In the genomic region with DNA sequence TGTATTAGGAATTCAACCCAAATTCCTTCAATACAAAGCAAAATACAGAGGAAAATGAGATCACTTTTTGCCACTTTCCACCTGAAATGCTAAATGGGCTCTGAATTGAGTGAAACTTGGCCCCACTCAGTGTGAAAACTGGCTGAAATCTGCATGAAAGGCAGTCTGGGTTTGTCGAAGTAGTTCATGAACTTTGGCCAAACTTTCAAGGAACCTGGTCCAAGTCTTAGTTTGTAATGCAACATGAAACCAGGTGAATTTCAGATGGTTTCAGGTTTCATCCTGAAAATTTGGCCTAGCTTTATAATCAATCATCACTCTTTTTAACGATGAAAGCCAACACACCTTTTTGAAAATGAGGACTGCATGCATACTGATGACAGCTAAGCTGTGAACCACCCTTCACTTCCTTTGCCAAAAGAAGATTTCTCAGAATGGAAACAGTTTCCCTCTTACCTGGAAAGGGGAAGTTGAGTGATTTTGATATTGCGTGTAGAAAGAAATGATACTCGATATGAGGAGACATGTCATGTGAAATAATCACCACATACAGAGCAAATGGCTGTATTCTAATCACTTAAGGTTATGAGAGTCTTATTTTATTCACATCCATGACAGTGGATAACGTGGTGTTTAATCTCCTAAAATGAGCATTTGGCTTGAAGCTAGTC, we compare ENCODE assay signal across 15 cellular contexts.
DNase-seq lines count a peak whose midpoint lies in the region; ATAC-seq, FAIRE-seq and TF ChIP-seq lines count a peak whose summit lies in the region.
"Had no signal": no experiment of that assay in that cellular context is flagged by ENCODE, and none has a peak within 500 bp of the region (broad histone marks: within the 10 kb centered on the region; RNA-seq: fewer than 3 reads in every experiment).

No MANE protein-coding gene starts in this region.

- no peak for DNase-seq in activated CD4-positive, alpha-beta T cell treated with anti-CD3 and anti-CD28 coated beads for 36 hours
- no peak for DNase-seq in activated CD4-positive, alpha-beta T cell treated with anti-CD3 and anti-CD28 coated beads, Interleukin-2, amount 50 U/mL, for 1 hour
- peak; percentile 95 for DNase-seq in OCI-M1 (lab: John Stamatoyannopoulos, UW)
- DNase-seq in H1 (ENCODE audit: low read depth in 1 of 2, low spot score in 2 of 2) = no peak
- no peak for DNase-seq in D721Med (ENCODE audit: insufficient read length, low spot score)
- no peak for DNase-seq in ureter (ENCODE audit: low spot score)
- DNase-seq in COLO829 (ENCODE audit: low spot score) = no peak
- DNase-seq: COR-L47; effector memory CD4-positive, alpha-beta T cell; foreskin keratinocyte; mesenchymal stem cell; NCI-H524; tibial artery had no signal

- no peak for TF ChIP-seq EP300 in H1 (IDR thresholded peaks at IDR 0.05; ENCODE audit: borderline replicate concordance in 1 of 2, low read depth in 2 of 2, low read length in 2 of 2)

- H3K27me3 ChIP-seq in H1 (replicated peaks in 1 of 4; ENCODE audit: control insufficient read depth in 3 of 4, extremely low read depth in 1 of 4, insufficient read depth in 3 of 4, low read length in 3 of 4) = no peaks in the 10 kb centered on the region
- H3K27me3 ChIP-seq: foreskin keratinocyte, tibial artery had no signal

- no peak overlapping the region for H2BK120ac ChIP-seq in H1 (replicated peaks; ENCODE audit: low read depth, low read length)

- ATAC-seq in activated CD4-positive, alpha-beta T cell treated with anti-CD3 and anti-CD28 coated beads for 36 hours = peak; percentile 94
- peak; percentile 77 for ATAC-seq in GM21447 (IDR thresholded peaks at IDR 0.05; ENCODE audit: unreplicated experiment)
- ATAC-seq: foreskin keratinocyte had no signal

- no peak overlapping the region for H4K91ac ChIP-seq in H1 (replicated peaks; ENCODE audit: insufficient read length, low read length)

- CTCF ChIA-PET in activated CD4-positive, alpha-beta T cell treated with anti-CD3 and anti-CD28 coated beads for 36 hours (lab: Charles Lee) = no interaction called here
- CTCF ChIA-PET in H1 (lab: Charles Lee; ENCODE audit: partially characterized antibody) = interaction anchor here (1.1 kb wide), 1 partner anchor 16 kb away, joined by 3 read pairs; no protein-coding TSS in a partner anchor

- intact Hi-C loops in activated CD4-positive, alpha-beta T cell treated with anti-CD3 and anti-CD28 coated beads for 36 hours (cut with DNase I, micrococcal nuclease) = no loop called here

- H2BK12ac ChIP-seq in H1 (ENCODE audit: low read depth, low read length) = no peak overlapping the region

- WGBS in H1 (ENCODE audit: extremely low coverage in 1 of 2, insufficient coverage in 1 of 2, insufficient read length in 1 of 2, insufficient replicate concordance in 2 of 2, low coverage in 1 of 2, low lambda C conversion rate in 2 of 2, missing lambda C conversion rate in 1 of 2), 2 experiments = 91% methylated on average over 5 of the region's 5 CpGs; no CpG with 5 or more reads in 1 of the 2 experiments

- H3K4ac ChIP-seq in H1 (replicated peaks; ENCODE audit: insufficient read length, low read depth, low read length) = no peak overlapping the region

- H3K4me3 ChIP-seq in H1 (ENCODE audit: extremely low read depth in 1 of 4, insufficient read depth in 2 of 4, low read depth in 3 of 4, low read length in 4 of 4) = no peak overlapping the region
- H3K4me3 ChIP-seq: HAP-1, tibial artery had no signal

- H2BK5ac ChIP-seq in H1 (ENCODE audit: low read depth, low read length) = no peak overlapping the region

- no peak for TF ChIP-seq POLR2A in H1 (IDR thresholded peaks at IDR 0.05; ENCODE audit: control extremely low read depth in 1 of 2, low read depth in 2 of 2, low read length in 2 of 2)

- H3K23ac ChIP-seq in H1 (ENCODE audit: insufficient read length) = no peak overlapping the region

- H3K27ac ChIP-seq in H1 (ENCODE audit: low read depth, low read length) = no peak overlapping the region
- H3K27ac ChIP-seq: foreskin keratinocyte, tibial artery had no signal

- TF ChIP-seq RAD21 in H1 (IDR thresholded peaks at IDR 0.05 in 1 of 2, conservative IDR thresholded peaks at IDR 0.05 in 1 of 2; ENCODE audit: low read depth in 2 of 2, low read length in 2 of 2) = no peak

- no peak for FAIRE-seq in H1 (lab: Jason Lieb, UNC)
- FAIRE-seq in D721Med (lab: Jason Lieb, UNC) = no peak

- no peak overlapping the region for H3K56ac ChIP-seq in H1 (replicated peaks; ENCODE audit: insufficient read length, low read depth, low read length)

- H3K79me1 ChIP-seq in H1 (ENCODE audit: low read depth, low read length) = no peaks in the 10 kb centered on the region

- peak overlapping the region; percentile 59; the same call in 1 of the 2 replicates for H2AFZ ChIP-seq in H1 (ENCODE audit: low read length)

- H3K18ac ChIP-seq in H1 (ENCODE audit: extremely low read depth, low read length) = no peak overlapping the region

- H4K5ac ChIP-seq in H1 (ENCODE audit: insufficient read length, low read depth, low read length) = no peak overlapping the region

- no peak overlapping the region for H2AK5ac ChIP-seq in H1 (ENCODE audit: low read depth, low read length)

- H3K9ac ChIP-seq in H1 (replicated peaks in 1 of 4; ENCODE audit: extremely low read depth in 1 of 4, low read depth in 3 of 4, low read length in 3 of 4) = no peak overlapping the region

- H3K9me3 ChIP-seq in H1 (ENCODE audit: insufficient read depth in 2 of 2, low read depth in 1 of 2, low read length in 1 of 2) = no peaks in the 10 kb centered on the region
- H3K9me3 ChIP-seq: HAP-1, tibial artery had no signal

- POLR2A ChIA-PET in activated CD4-positive, alpha-beta T cell treated with anti-CD3 and anti-CD28 coated beads for 36 hours (lab: Charles Lee) = no interaction called here
- POLR2A ChIA-PET in H1 (lab: Charles Lee; ENCODE audit: partially characterized antibody) = no interaction called here

- H3K14ac ChIP-seq in H1 (ENCODE audit: insufficient read length) = no peak overlapping the region

- H3K4me2 ChIP-seq in H1 (ENCODE audit: insufficient read depth in 1 of 2, low read depth in 2 of 2, low read length in 2 of 2) = no peak overlapping the region

- H3K79me2 ChIP-seq in H1 (ENCODE audit: control insufficient read depth in 1 of 2, insufficient read depth in 2 of 2, low read length in 2 of 2) = no peaks in the 10 kb centered on the region

- no peak overlapping the region for H2BK20ac ChIP-seq in H1 (ENCODE audit: low read length)

- H3K4me1 ChIP-seq in H1 (replicated peaks in 1 of 4; ENCODE audit: control insufficient read depth in 3 of 4, insufficient read depth in 4 of 4, low read length in 3 of 4) = no peaks in the 10 kb centered on the region
- H3K4me1 ChIP-seq: foreskin keratinocyte, HAP-1, tibial artery had no signal

- H4K8ac ChIP-seq in H1 (ENCODE audit: extremely low read depth, insufficient read depth, low read length) = no peak overlapping the region

- peak overlapping the region; percentile 86 for H3K27ac Mint-ChIP-seq in activated CD4-positive, alpha-beta T cell treated with anti-CD3 and anti-CD28 coated beads for 36 hours

- H3K4me3 Mint-ChIP-seq in activated CD4-positive, alpha-beta T cell treated with anti-CD3 and anti-CD28 coated beads for 36 hours = no peak overlapping the region

- H3K36me3 ChIP-seq in H1 (ENCODE audit: control insufficient read depth in 2 of 4, insufficient read depth in 4 of 4, low read length in 3 of 4) = no peaks in the 10 kb centered on the region
- H3K36me3 ChIP-seq: HAP-1, tibial artery had no signal

- peaks cover 20% of the 10 kb centered on the region for H3K4me1 Mint-ChIP-seq in activated CD4-positive, alpha-beta T cell treated with anti-CD3 and anti-CD28 coated beads for 36 hours

- no peaks in the 10 kb centered on the region; the same call in 1 of the 2 replicates for H3K23me2 ChIP-seq in H1 (ENCODE audit: low read depth, low read length)

- H3K27me3 Mint-ChIP-seq in activated CD4-positive, alpha-beta T cell treated with anti-CD3 and anti-CD28 coated beads for 36 hours = no peaks in the 10 kb centered on the region

- no peaks in the 10 kb centered on the region for H4K20me1 ChIP-seq in H1 (replicated peaks in 1 of 2; ENCODE audit: control insufficient read depth in 1 of 2, insufficient read depth in 2 of 2, low read length in 2 of 2)

- H3K36me3 Mint-ChIP-seq in activated CD4-positive, alpha-beta T cell treated with anti-CD3 and anti-CD28 coated beads for 36 hours (ENCODE audit: low read depth) = no peaks in the 10 kb centered on the region

- no peak overlapping the region for H2BK15ac ChIP-seq in H1 (ENCODE audit: low read length)

- H3K9me3 Mint-ChIP-seq in activated CD4-positive, alpha-beta T cell treated with anti-CD3 and anti-CD28 coated beads for 36 hours (ENCODE audit: low read depth) = peaks cover 2% of the 10 kb centered on the region

- TF ChIP-seq CTCF in H1 (IDR thresholded peaks at IDR 0.05; ENCODE audit: control extremely low read depth in 1 of 3, insufficient read depth in 1 of 3, low read depth in 1 of 3, low read length in 3 of 3) (no peak), D721Med (IDR thresholded peaks at IDR 0.05; ENCODE audit: insufficient read depth, missing control alignments) (no peak)

TF ChIP-seq in H1, 55 proteins besides CTCF, POLR2A, EP300 and RAD21 (continues in another document):
- TF ChIP-seq RNF2 (IDR thresholded peaks at IDR 0.05; ENCODE audit: borderline replicate concordance, low read depth, low read length, missing control alignments, poor library complexity, severe bottlenecking) = no peak
- TF ChIP-seq CEBPB (IDR thresholded peaks at IDR 0.05; ENCODE audit: low read depth, low read length) = no peak
- no peak for TF ChIP-seq RBBP5 (IDR thresholded peaks at IDR 0.05; ENCODE audit: borderline replicate concordance, low read depth, low read length)
- no peak for TF ChIP-seq KDM4A (IDR thresholded peaks at IDR 0.05; ENCODE audit: low read depth, low read length, severe bottlenecking)
- no peak for TF ChIP-seq ATF3 (IDR thresholded peaks at IDR 0.05; ENCODE audit: insufficient read depth, low read depth, low read length)
- no peak for TF ChIP-seq JUND (IDR thresholded peaks at IDR 0.05; ENCODE audit: low read length)
- no peak for TF ChIP-seq EZH2 (IDR thresholded peaks at IDR 0.05; ENCODE audit: low read depth, low read length, severe bottlenecking)
- TF ChIP-seq CBX8 (IDR thresholded peaks at IDR 0.05; ENCODE audit: borderline replicate concordance, low read depth, low read length) = no peak
- no peak for TF ChIP-seq CHD1 (IDR thresholded peaks at IDR 0.05; ENCODE audit: low read depth, low read length)
- TF ChIP-seq, protein P1, sequence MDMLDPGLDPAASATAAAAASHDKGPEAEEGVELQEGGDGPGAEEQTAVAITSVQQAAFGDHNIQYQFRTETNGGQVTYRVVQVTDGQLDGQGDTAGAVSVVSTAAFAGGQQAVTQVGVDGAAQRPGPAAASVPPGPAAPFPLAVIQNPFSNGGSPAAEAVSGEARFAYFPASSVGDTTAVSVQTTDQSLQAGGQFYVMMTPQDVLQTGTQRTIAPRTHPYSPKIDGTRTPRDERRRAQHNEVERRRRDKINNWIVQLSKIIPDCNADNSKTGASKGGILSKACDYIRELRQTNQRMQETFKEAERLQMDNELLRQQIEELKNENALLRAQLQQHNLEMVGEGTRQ (IDR thresholded peaks at IDR 0.05; ENCODE audit: low read length) = no peak
